8 cellular contexts compared by ENCODE assay signal in the genomic region with DNA sequence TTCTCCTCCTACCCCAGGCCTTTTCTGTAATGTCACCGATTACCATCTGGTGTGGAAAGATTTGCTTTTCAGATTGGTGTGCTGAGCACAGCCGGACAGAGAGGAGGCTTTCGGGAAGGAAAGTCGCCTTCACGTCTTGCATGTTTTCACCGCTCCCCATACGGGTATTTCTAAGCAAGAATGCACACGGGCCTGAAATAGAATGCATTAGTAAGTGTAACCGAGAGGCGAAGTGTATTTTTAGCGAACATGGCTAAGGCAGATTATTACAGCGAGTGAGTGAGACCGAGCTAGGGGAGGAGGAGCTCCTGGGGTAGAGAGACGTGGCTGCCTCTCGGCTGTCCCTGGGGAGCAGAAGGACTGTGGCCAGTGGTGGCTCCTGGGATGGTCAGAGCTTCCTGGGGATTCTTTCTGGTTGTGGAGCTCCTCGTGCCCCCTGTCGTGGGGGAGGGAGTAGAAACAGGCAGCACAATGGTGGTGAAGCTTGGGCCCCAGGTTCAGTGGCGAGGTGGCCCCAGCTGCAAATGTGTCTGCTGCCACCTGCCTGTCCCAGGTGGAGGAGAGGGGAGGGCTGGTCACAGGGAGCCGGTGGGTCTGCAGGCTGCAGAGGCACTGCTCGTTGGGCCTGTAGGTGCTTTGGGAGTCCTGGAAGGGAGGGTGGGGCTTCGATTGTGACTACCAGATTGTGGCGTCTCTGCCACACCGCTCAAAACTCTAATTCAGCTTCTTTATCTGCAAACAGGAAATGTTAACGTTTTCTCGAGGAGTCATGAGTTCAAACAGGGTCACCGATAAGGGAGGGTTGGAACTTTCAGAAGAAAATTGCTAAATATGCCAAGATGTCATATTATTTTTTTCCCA.
DNase-seq lines count a peak whose midpoint lies in the region; ATAC-seq and TF ChIP-seq lines count a peak whose summit lies in the region.

No MANE protein-coding gene starts in this region.

- H3K27me3 Mint-ChIP-seq in activated CD4-positive, alpha-beta memory T cell treated with anti-CD3 and anti-CD28 coated beads for 36 hours, result no peaks in the 10 kb centered on the region
- no peaks in the 10 kb centered on the region for H3K27me3 Mint-ChIP-seq in stimulated activated naive CD8-positive, alpha-beta T cell treated with anti-CD3 and anti-CD28 coated beads, Interleukin-15, amount 100 ng/mL, for 72 hours

- no peak overlapping the region for H3K4me3 ChIP-seq in PC-3 (ENCODE audit: low read length)
- H3K4me3 ChIP-seq in ovary, result no peak overlapping the region

- H3K4me3 Mint-ChIP-seq in activated CD4-positive, alpha-beta memory T cell treated with anti-CD3 and anti-CD28 coated beads for 36 hours, result no peak overlapping the region
- peak overlapping the region; percentile 28 to 57 for H3K4me3 Mint-ChIP-seq in stimulated activated naive CD8-positive, alpha-beta T cell treated with anti-CD3 and anti-CD28 coated beads, Interleukin-15, amount 100 ng/mL, for 72 hours

- intact Hi-C loops in activated CD4-positive, alpha-beta memory T cell treated with anti-CD3 and anti-CD28 coated beads for 36 hours (cut with micrococcal nuclease), result no loop called here
- intact Hi-C loops in PC-3 (cut with micrococcal nuclease), result no loop called here
- intact Hi-C loops in ovary (cut with DNase I), result no loop called here

- no peak for TF ChIP-seq POLR2A in ovary (IDR thresholded peaks at IDR 0.05)

- H3F3A ChIP-seq in PC-3 (ENCODE audit: low read length, unreplicated experiment), result no peaks in the 10 kb centered on the region

- H3K27ac Mint-ChIP-seq in activated CD4-positive, alpha-beta memory T cell treated with anti-CD3 and anti-CD28 coated beads for 36 hours, result no peak overlapping the region
- H3K27ac Mint-ChIP-seq in stimulated activated naive CD8-positive, alpha-beta T cell treated with anti-CD3 and anti-CD28 coated beads, Interleukin-15, amount 100 ng/mL, for 72 hours, result peak overlapping the region; percentile 57 to 91

- DNase-seq in DMS53 (lab: John Stamatoyannopoulos, UW), result peak; percentile 96
- DNase-seq in HT-29 (ENCODE audit: low spot score), result peak; percentile 56
- DNase-seq in activated CD4-positive, alpha-beta memory T cell treated with anti-CD3 and anti-CD28 coated beads for 36 hours, result peak; percentile 50
- peak; percentile 64 for DNase-seq in hepatic stellate cell (ENCODE audit: low spot score)
- peak; percentile 8 to 43 for DNase-seq in stimulated activated naive CD8-positive, alpha-beta T cell treated with anti-CD3 and anti-CD28 coated beads, Interleukin-15, amount 100 ng/mL, for 72 hours
- no peak for DNase-seq in PC-3
- no peak for DNase-seq in ovary

- no peak overlapping the region for H2AFZ ChIP-seq in PC-3 (ENCODE audit: low read length)

- H3K4me1 ChIP-seq in PC-3 (ENCODE audit: insufficient read depth, low read length) (no peaks in the 10 kb centered on the region), ovary (ENCODE audit: insufficient read depth) (peaks cover 2% of the 10 kb centered on the region)

- BruUV-seq in PC-3 (replicated peaks; lab: Mats Ljungman, UMichigan), result no TSS peak

- H3K36me3 Mint-ChIP-seq in activated CD4-positive, alpha-beta memory T cell treated with anti-CD3 and anti-CD28 coated beads for 36 hours, result no peaks in the 10 kb centered on the region

- H3K27me3 ChIP-seq in PC-3 (ENCODE audit: low read length), result no peaks in the 10 kb centered on the region
- H3K27me3 ChIP-seq in ovary, result no peaks in the 10 kb centered on the region

- 73 to 76% (median 75%) methylated on average over 26 of the region's 26 CpGs for WGBS in ovary, 3 donors

- H3K9ac ChIP-seq in PC-3 (ENCODE audit: low read length), result no peak overlapping the region

- H3K4me1 Mint-ChIP-seq in activated CD4-positive, alpha-beta memory T cell treated with anti-CD3 and anti-CD28 coated beads for 36 hours (ENCODE audit: low read depth), result peaks cover 18% of the 10 kb centered on the region
- peaks cover 29% of the 10 kb centered on the region for H3K4me1 Mint-ChIP-seq in stimulated activated naive CD8-positive, alpha-beta T cell treated with anti-CD3 and anti-CD28 coated beads, Interleukin-15, amount 100 ng/mL, for 72 hours

- CTCF ChIA-PET in activated CD4-positive, alpha-beta memory T cell treated with anti-CD3 and anti-CD28 coated beads for 36 hours (lab: Charles Lee), result interaction anchor here (0.7 to 2.4 kb wide), 2 partner anchors 171 to 221 kb away, joined by 3 to 8 read pairs; no protein-coding TSS in a partner anchor
- CTCF ChIA-PET in PC-3 (lab: Charles Lee), result no interaction called here

- H3K36me3 ChIP-seq in PC-3 (ENCODE audit: low read depth, low read length) (no peaks in the 10 kb centered on the region), ovary (no peaks in the 10 kb centered on the region)

- H3K9me3 Mint-ChIP-seq in activated CD4-positive, alpha-beta memory T cell treated with anti-CD3 and anti-CD28 coated beads for 36 hours, result no peaks in the 10 kb centered on the region
- peaks cover 0 to 7% of the 10 kb centered on the region in 2 donors for H3K9me3 Mint-ChIP-seq in stimulated activated naive CD8-positive, alpha-beta T cell treated with anti-CD3 and anti-CD28 coated beads, Interleukin-15, amount 100 ng/mL, for 72 hours

- POLR2A ChIA-PET in activated CD4-positive, alpha-beta memory T cell treated with anti-CD3 and anti-CD28 coated beads for 36 hours (lab: Charles Lee), result no interaction called here
- POLR2A ChIA-PET in PC-3 (lab: Charles Lee; ENCODE audit: unreplicated experiment), result no interaction called here

- no peaks in the 10 kb centered on the region for H3K79me2 ChIP-seq in PC-3 (ENCODE audit: low read length)

- no peak overlapping the region for H3K4me2 ChIP-seq in PC-3 (ENCODE audit: low read length)

- H3K27ac ChIP-seq in PC-3 (ENCODE audit: low read length), result no peak overlapping the region
- H3K27ac ChIP-seq in ovary, result no peak overlapping the region

- ATAC-seq in GM19452 (IDR thresholded peaks at IDR 0.05; ENCODE audit: unreplicated experiment), result peak; percentile 69
- peak; percentile 86 for ATAC-seq in stimulated activated naive CD8-positive, alpha-beta T cell treated with anti-CD3 and anti-CD28 coated beads, Interleukin-15, amount 100 ng/mL, for 72 hours
- no peak for ATAC-seq in PC-3

- no peaks in the 10 kb centered on the region for H3K9me3 ChIP-seq in PC-3 (ENCODE audit: low read length)
- no peaks in the 10 kb centered on the region for H3K9me3 ChIP-seq in ovary

- H4K20me1 ChIP-seq in PC-3 (ENCODE audit: low read length), result no peaks in the 10 kb centered on the region

- no peak for TF ChIP-seq CTCF in PC-3 (conservative IDR thresholded peaks at IDR 0.05; ENCODE audit: low read depth, low read length)
- no peak for TF ChIP-seq CTCF in ovary (IDR thresholded peaks at IDR 0.05)

- TF ChIP-seq EP300 in ovary (IDR thresholded peaks at IDR 0.05), result no peak

- H3K9me2 ChIP-seq in PC-3 (replicated peaks; ENCODE audit: low read length), result no peaks in the 10 kb centered on the region

Comparison
In these comparisons a context has a peak if more than half of its experiments do, and no peak if none do; other contexts are left out.
1. DNase-seq: peak in DMS53 (single experiment), HT-29 (single experiment), activated CD4-positive, alpha-beta memory T cell treated with anti-CD3 and anti-CD28 coated beads for 36 hours (single experiment), hepatic stellate cell (single experiment) and stimulated activated naive CD8-positive, alpha-beta T cell treated with anti-CD3 and anti-CD28 coated beads, Interleukin-15, amount 100 ng/mL, for 72 hours (2 of 2); none in PC-3 (single experiment) and ovary (0 of 5).